Comparison of ENCODE assay signal across 26 cellular contexts in the genomic region with DNA sequence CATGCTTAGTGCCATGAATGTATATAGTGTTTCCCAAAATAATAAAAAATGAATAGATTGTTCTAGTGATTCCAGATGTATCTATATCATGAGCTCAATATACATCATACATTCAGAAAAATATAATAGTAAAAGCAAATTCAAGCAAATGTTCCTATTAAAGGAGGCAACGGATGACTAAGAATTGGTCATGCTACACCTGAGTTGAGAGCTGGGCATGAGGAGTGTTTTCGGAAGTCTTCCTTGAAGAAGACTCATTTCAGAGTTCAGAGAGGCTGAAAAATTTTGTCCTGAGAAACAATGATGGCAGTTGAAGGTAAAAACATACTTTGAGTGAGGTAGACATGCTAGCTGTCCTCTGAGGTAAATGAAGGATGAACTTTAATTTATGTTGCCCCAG.
"Had no signal": no experiment of that assay in that cellular context is flagged by ENCODE, and none has a peak within 500 bp of the region (broad histone marks: within the 10 kb centered on the region; RNA-seq: fewer than 3 reads in every experiment).

No MANE protein-coding gene starts in this region.

- H2AFZ ChIP-seq: neural progenitor cell had no signal

- FAIRE-seq: small intestine, urothelium cell line had no signal

- H3K4me1 Mint-ChIP-seq: natural killer cell; nephron; neural progenitor cell; stimulated activated effector memory CD8-positive, alpha-beta T cell treated with anti-CD3 and anti-CD28 coated beads, Interleukin-12 subunit alpha, Interleukin-12 subunit beta, amount 100 ng/mL, for 72 hours; stimulated activated naive B cell treated with anti-CD40 and anti-IgM and Interleukin-4, amounts not matched to agents 10 μg/mL and 1 μg/mL and 100 μg/mL, for 72 hours had no signal

- H3K27me3 Mint-ChIP-seq: stimulated activated naive CD8-positive, alpha-beta T cell treated with anti-CD3 and anti-CD28 coated beads, Interleukin-15, Interleukin-2, amounts not matched to agents 100 ng/mL and 50 ng/mL, for 24 hours had no signal

- H3K9me3 ChIP-seq: ovary, prostate gland, right lobe of liver, sigmoid colon, stomach, thoracic aorta, thyroid gland, tibial nerve, upper lobe of left lung, vagina had no signal

- H3K27ac ChIP-seq: neural progenitor cell, ovary, prostate gland, right lobe of liver, sigmoid colon, stomach, thoracic aorta, thyroid gland, tibial nerve, upper lobe of left lung, vagina had no signal

- H3K4me3 Mint-ChIP-seq: naive thymus-derived CD4-positive, alpha-beta T cell; natural killer cell; nephron; neural progenitor cell; stimulated activated effector memory CD8-positive, alpha-beta T cell treated with anti-CD3 and anti-CD28 coated beads, Interleukin-12 subunit alpha, Interleukin-12 subunit beta, amount 100 ng/mL, for 72 hours; stimulated activated naive B cell treated with anti-CD40 and anti-IgM and Interleukin-4, amounts not matched to agents 10 μg/mL and 1 μg/mL and 100 μg/mL, for 72 hours; stimulated activated naive CD8-positive, alpha-beta T cell treated with anti-CD3 and anti-CD28 coated beads, Interleukin-15, Interleukin-2, amounts not matched to agents 100 ng/mL and 50 ng/mL, for 24 hours had no signal

- H3K4me1 ChIP-seq: neural progenitor cell, prostate gland, right lobe of liver, sigmoid colon, stomach, thyroid gland, tibial nerve, upper lobe of left lung, vagina had no signal

- H3K27me3 ChIP-seq: neural progenitor cell, ovary, right lobe of liver, sigmoid colon, stomach, thyroid gland, upper lobe of left lung, vagina had no signal

- H3K9me3 Mint-ChIP-seq: nephron; neural progenitor cell; stimulated activated naive B cell treated with anti-CD40 and anti-IgM and Interleukin-4, amounts not matched to agents 10 μg/mL and 1 μg/mL and 100 μg/mL, for 72 hours; stimulated activated naive CD8-positive, alpha-beta T cell treated with anti-CD3 and anti-CD28 coated beads, Interleukin-15, Interleukin-2, amounts not matched to agents 100 ng/mL and 50 ng/mL, for 24 hours had no signal

- H3K27ac Mint-ChIP-seq: naive thymus-derived CD4-positive, alpha-beta T cell; natural killer cell; nephron; neural progenitor cell; stimulated activated effector memory CD8-positive, alpha-beta T cell treated with anti-CD3 and anti-CD28 coated beads, Interleukin-12 subunit alpha, Interleukin-12 subunit beta, amount 100 ng/mL, for 72 hours; stimulated activated naive B cell treated with anti-CD40 and anti-IgM and Interleukin-4, amounts not matched to agents 10 μg/mL and 1 μg/mL and 100 μg/mL, for 72 hours; stimulated activated naive CD8-positive, alpha-beta T cell treated with anti-CD3 and anti-CD28 coated beads, Interleukin-15, Interleukin-2, amounts not matched to agents 100 ng/mL and 50 ng/mL, for 24 hours had no signal

- H3K9ac ChIP-seq: neural progenitor cell had no signal

- H3K36me3 ChIP-seq: neural progenitor cell, ovary, prostate gland, right lobe of liver, sigmoid colon, stomach, thoracic aorta, thyroid gland, tibial nerve, upper lobe of left lung, vagina had no signal

- DNase-seq: naive thymus-derived CD4-positive, alpha-beta T cell; natural killer cell; occipital lobe; ovary; right cardiac atrium; right lobe of liver; sigmoid colon; small intestine; stimulated activated CD4-positive, alpha-beta T cell treated with anti-CD3 and anti-CD28 coated beads, Interleukin-1b, Interleukin-23, amount 100 ng/mL, for 48 hours; stimulated activated CD4-positive, alpha-beta T cell treated with anti-CD3 and anti-CD28 coated beads, Interleukin-2, amount 100 ng/mL, for 48 hours; stimulated activated CD4-positive, alpha-beta T cell treated with anti-CD3 and anti-CD28 coated beads, Interleukin-4, amount 100 ng/mL, for 24 hours; stimulated activated naive B cell treated with anti-CD40 and anti-IgM and Interleukin-4, amounts not matched to agents 10 μg/mL and 1 μg/mL and 100 μg/mL, for 72 hours; stimulated activated naive CD4-positive, alpha-beta T cell treated with Interleukin-2 at 50 U/mL for 16 hours; stomach; thyroid gland; trophoblast cell; upper lobe of left lung had no signal

- H3K4me3 ChIP-seq: neural progenitor cell, ovary, prostate gland, right lobe of liver, sigmoid colon, stomach, thoracic aorta, thyroid gland, tibial nerve, upper lobe of left lung, vagina had no signal

- H3K4me2 ChIP-seq: neural progenitor cell had no signal

- H3K36me3 Mint-ChIP-seq: naive thymus-derived CD4-positive, alpha-beta T cell; natural killer cell; neural progenitor cell; stimulated activated effector memory CD8-positive, alpha-beta T cell treated with anti-CD3 and anti-CD28 coated beads, Interleukin-12 subunit alpha, Interleukin-12 subunit beta, amount 100 ng/mL, for 72 hours; stimulated activated naive B cell treated with anti-CD40 and anti-IgM and Interleukin-4, amounts not matched to agents 10 μg/mL and 1 μg/mL and 100 μg/mL, for 72 hours had no signal
